9 cellular contexts compared by ENCODE assay signal in genomic region chr19:41321600-41322270, GRCh38. TPM values are rescaled to one million over a fixed set of nuclear protein-coding genes. Genes with fewer than 3 reads are reported as not detected.
DNase-seq lines count a peak whose midpoint lies in the region; ATAC-seq and TF ChIP-seq lines count a peak whose summit lies in the region.
"Had no signal": no experiment of that assay in that cellular context is flagged by ENCODE, and none has a peak within 500 bp of the region (broad histone marks: within the 10 kb centered on the region; RNA-seq: fewer than 3 reads in every experiment).

No MANE protein-coding gene starts in this region.

- H3K27ac Mint-ChIP-seq in activated CD4-positive, alpha-beta T cell treated with anti-CD3 and anti-CD28 coated beads, Interleukin-2, amount 10 ng/mL, durations not matched to agents 24 days and 14 days: peak overlapping the region; percentile 45
- peak overlapping the region in 4 of 6 donors; percentile 61 to 98 (median 81) for H3K27ac Mint-ChIP-seq in naive B cell

- CTCF ChIA-PET in Panc1 (lab: Charles Lee): interaction anchor here (0.7 kb wide), 1 partner anchor 15 kb away, joined by 3 read pairs; no protein-coding TSS in a partner anchor

- H3K4me3 ChIP-seq in Panc1 (ENCODE audit: low read depth in 2 of 2, low read length in 2 of 2): no peak overlapping the region

- ATAC-seq in Panc1: peak; percentile 22; the same call in 1 of the 2 replicates
- no peak for ATAC-seq in naive B cell (ENCODE audit: low read depth in 2 of 2)
- ATAC-seq in HG03439 (IDR thresholded peaks at IDR 0.05; ENCODE audit: unreplicated experiment): no peak

- DNase-seq in activated CD4-positive, alpha-beta T cell treated with anti-CD3 and anti-CD28 coated beads, Interleukin-2, amount 10 ng/mL, durations not matched to agents 24 days and 14 days: no peak
- DNase-seq in activated CD4-positive, alpha-beta T cell treated with anti-CD3 and anti-CD28 coated beads for 4 hours: no peak
- DNase-seq in Panc1 (ENCODE audit: low read depth, low spot score) (no peak), ecto neural progenitor cell (ENCODE audit: low spot score) (peak; percentile 73), naive B cell (no peak), NCI-H2081 (lab: John Stamatoyannopoulos, UW) (no peak), midbrain (lab: John Stamatoyannopoulos, UW) (no peak)

- peak; percentile 79; the same call in 1 of the 2 replicates for TF ChIP-seq CTCF in Panc1 (IDR thresholded peaks at IDR 0.05)

- no peaks in the 10 kb centered on the region for H3K9me3 ChIP-seq in Panc1 (ENCODE audit: control insufficient read depth, insufficient read depth, low read depth, low read length)

- no TSS peak for BruUV-seq in Panc1 (replicated peaks; lab: Mats Ljungman, UMichigan)

- peaks cover 39% of the 10 kb centered on the region for H3K4me1 ChIP-seq in Panc1 (ENCODE audit: control insufficient read depth, insufficient read depth, low read length)

- H3K4me3 Mint-ChIP-seq in activated CD4-positive, alpha-beta T cell treated with anti-CD3 and anti-CD28 coated beads, Interleukin-2, amount 10 ng/mL, durations not matched to agents 24 days and 14 days: no peak overlapping the region
- H3K4me3 Mint-ChIP-seq in naive B cell: peak overlapping the region in 1 of 8 donors; percentile 1
- H3K4me3 Mint-ChIP-seq: dendritic cell treated with granulocyte-macrophage colony-stimulating factor and Interleukin-4, amounts not matched to agents 40 ng/mL and 50 ng/mL, for 4 days had no signal

- no peak overlapping the region; the same call in 1 of the 2 replicates for H3K27ac ChIP-seq in Panc1 (ENCODE audit: low read length)

- in situ Hi-C loops in Panc1 (cut with HindIII; ENCODE audit: low pct_unique_long_range_greater_than_20kb, low sequenced_read_pairs): no loop called here

- no peaks in the 10 kb centered on the region for H3K27me3 Mint-ChIP-seq in activated CD4-positive, alpha-beta T cell treated with anti-CD3 and anti-CD28 coated beads, Interleukin-2, amount 10 ng/mL, durations not matched to agents 24 days and 14 days
- H3K27me3 Mint-ChIP-seq in naive B cell: no peaks in the 10 kb centered on the region
- H3K27me3 Mint-ChIP-seq: dendritic cell treated with granulocyte-macrophage colony-stimulating factor and Interleukin-4, amounts not matched to agents 40 ng/mL and 50 ng/mL, for 4 days had no signal

- no peaks in the 10 kb centered on the region for H3K27me3 ChIP-seq in Panc1 (ENCODE audit: control insufficient read depth, insufficient read depth, low read length)

- peaks cover 33% of the 10 kb centered on the region for H3K4me1 Mint-ChIP-seq in activated CD4-positive, alpha-beta T cell treated with anti-CD3 and anti-CD28 coated beads, Interleukin-2, amount 10 ng/mL, durations not matched to agents 24 days and 14 days
- peaks cover 45 to 63% (median 62%) of the 10 kb centered on the region in 3 donors for H3K4me1 Mint-ChIP-seq in naive B cell

- H3K9me3 Mint-ChIP-seq in activated CD4-positive, alpha-beta T cell treated with anti-CD3 and anti-CD28 coated beads, Interleukin-2, amount 10 ng/mL, durations not matched to agents 24 days and 14 days: no peaks in the 10 kb centered on the region
- no peaks in the 10 kb centered on the region for H3K9me3 Mint-ChIP-seq in naive B cell
- H3K9me3 Mint-ChIP-seq: dendritic cell treated with granulocyte-macrophage colony-stimulating factor and Interleukin-4, amounts not matched to agents 40 ng/mL and 50 ng/mL, for 4 days had no signal

- H3K36me3 ChIP-seq in Panc1 (ENCODE audit: control insufficient read depth, insufficient read depth, low read length): no peaks in the 10 kb centered on the region

- POLR2A ChIA-PET in Panc1 (lab: Charles Lee): no interaction called here

- intact Hi-C loops in activated CD4-positive, alpha-beta T cell treated with anti-CD3 and anti-CD28 coated beads, Interleukin-2, amount 10 ng/mL, durations not matched to agents 24 days and 14 days (cut with micrococcal nuclease): no loop called here
- intact Hi-C loops in Panc1 (cut with micrococcal nuclease; ENCODE audit: unreplicated experiment): no loop called here

- H3K36me3 Mint-ChIP-seq in activated CD4-positive, alpha-beta T cell treated with anti-CD3 and anti-CD28 coated beads, Interleukin-2, amount 10 ng/mL, durations not matched to agents 24 days and 14 days (ENCODE audit: low read depth): peaks cover 71% of the 10 kb centered on the region
- H3K36me3 Mint-ChIP-seq in naive B cell: peaks cover 7 to 8% of the 10 kb centered on the region in 2 donors

RNA-seq across cellular contexts. Expression of gene CCDC97, which starts 11.8 kb away (rescaled TPM):
- total RNA-seq in activated CD4-positive, alpha-beta T cell treated with anti-CD3 and anti-CD28 coated beads, Interleukin-2, amount 10 ng/mL, durations not matched to agents 24 days and 14 days: 30.4 and 30.7 TPM in 2 replicates
- 25.5 TPM for total RNA-seq in Panc1 (2021; ENCODE audit: unreplicated experiment)
- polyA plus RNA-seq in Panc1 (2012; ENCODE audit: insufficient read length): 23.1 TPM
- 10 to 100 TPM; 19.8 to 37.2 (median 31.7) TPM for polyA plus RNA-seq in naive B cell (ENCODE audit: low read depth in 6 of 6)

RNA-seq across cellular contexts. Expression of gene TGFB1, which starts 32.0 kb away (rescaled TPM):
- 125 and 127 TPM in 2 replicates for total RNA-seq in activated CD4-positive, alpha-beta T cell treated with anti-CD3 and anti-CD28 coated beads, Interleukin-2, amount 10 ng/mL, durations not matched to agents 24 days and 14 days
- 42.6 TPM for total RNA-seq in Panc1 (2021; ENCODE audit: unreplicated experiment)
- polyA plus RNA-seq in Panc1 (2012; ENCODE audit: insufficient read length): 57.9 TPM
- 10 to 100 TPM; 20.1 to 61.9 (median 35.4) TPM for polyA plus RNA-seq in naive B cell (ENCODE audit: low read depth in 6 of 6)

RNA-seq across cellular contexts. Expression of gene B9D2, which starts 42.2 kb away (rescaled TPM):
- total RNA-seq in activated CD4-positive, alpha-beta T cell treated with anti-CD3 and anti-CD28 coated beads, Interleukin-2, amount 10 ng/mL, durations not matched to agents 24 days and 14 days: 6.3 and 8.6 TPM in 2 replicates
- total RNA-seq in Panc1 (2021; ENCODE audit: unreplicated experiment): 7.1 TPM
- polyA plus RNA-seq in Panc1 (2012; ENCODE audit: insufficient read length): 9.8 TPM
- 10 to 100 TPM in 5 of 6 donors, 1 to 10 TPM in 1; 3.2 to 17.3 (median 14.3) TPM for polyA plus RNA-seq in naive B cell (ENCODE audit: low read depth in 6 of 6)

RNA-seq across cellular contexts. Expression of gene TMEM91, which starts 54.6 kb away (rescaled TPM):
- 4.2 and 5.8 TPM in 2 replicates for total RNA-seq in activated CD4-positive, alpha-beta T cell treated with anti-CD3 and anti-CD28 coated beads, Interleukin-2, amount 10 ng/mL, durations not matched to agents 24 days and 14 days
- 4.4 TPM for total RNA-seq in Panc1 (2021; ENCODE audit: unreplicated experiment)
- polyA plus RNA-seq in Panc1 (2012; ENCODE audit: insufficient read length): 4.3 TPM
- polyA plus RNA-seq in naive B cell (ENCODE audit: low read depth in 6 of 6): 1 to 10 TPM in 5 of 6 donors, not detected in 1; 1.7 to 3.5 (median 2.2) TPM

RNA-seq across cellular contexts. Expression of gene HNRNPUL1, which starts 57.6 kb away (rescaled TPM):
- 256 and 258 TPM in 2 replicates for total RNA-seq in activated CD4-positive, alpha-beta T cell treated with anti-CD3 and anti-CD28 coated beads, Interleukin-2, amount 10 ng/mL, durations not matched to agents 24 days and 14 days
- 183 TPM for total RNA-seq in Panc1 (2021; ENCODE audit: unreplicated experiment)
- polyA plus RNA-seq in Panc1 (2012; ENCODE audit: insufficient read length): 148 TPM
- polyA plus RNA-seq in naive B cell (ENCODE audit: low read depth in 6 of 6): 10 to 100 TPM; 26.2 to 85.3 (median 54.4) TPM
